ENCODE assay signal across 8 cellular contexts in the genomic region with DNA sequence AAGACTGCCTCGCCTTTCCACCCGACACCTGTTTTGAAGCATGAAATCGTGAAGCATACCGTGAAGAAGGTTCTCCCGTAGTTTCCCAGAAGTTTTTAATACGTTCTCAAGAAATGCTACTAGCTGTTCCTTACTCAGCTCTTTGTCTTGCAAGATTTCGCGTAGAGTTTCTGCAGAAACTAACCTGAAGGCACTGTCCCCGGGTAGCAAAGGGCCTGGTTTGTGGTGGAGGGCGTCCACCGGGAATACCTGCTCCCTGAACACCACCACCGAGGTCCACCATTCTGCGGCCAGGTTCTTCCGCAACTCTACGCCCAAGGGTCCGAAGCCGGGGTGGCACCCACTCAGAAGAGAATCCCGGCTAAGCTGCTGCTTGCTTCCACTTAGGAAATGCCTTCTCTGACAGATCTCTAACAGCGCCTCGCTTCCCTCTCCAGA. TPM values are rescaled to one million over a fixed set of nuclear protein-coding genes. Genes with fewer than 3 reads are reported as not detected.
DNase-seq lines count a peak whose midpoint lies in the region; TF ChIP-seq lines count a peak whose summit lies in the region.

No MANE protein-coding gene starts in this region.

- CTCF ChIA-PET in RWPE1 (lab: Yijun Ruan, JAX): interaction anchor here (0.5 to 1.5 kb wide), 6 partner anchors 26 to 578 kb away, joined by 3 to 6 read pairs (median 4); a partner anchor contains a TSS

- POLR2A ChIA-PET in RWPE1 (lab: Yijun Ruan, JAX; ENCODE audit: low non-redundant PET): interaction anchor here (0.5 to 1.0 kb wide), 3 partner anchors 8 to 195 kb away, joined by 3 to 13 read pairs (median 4); no protein-coding TSS in a partner anchor

- H3K27ac ChIP-seq in RWPE1: peak overlapping the region; percentile 90

- DNase-seq in NCI-H2081 (lab: John Stamatoyannopoulos, UW): peak; percentile 54 to 55
- DNase-seq in NCI-H2081 treated with DMSO at 0.1 percent for 48 hours (lab: John Stamatoyannopoulos, UW): no peak
- DNase-seq in RWPE1 (ENCODE audit: low spot score): no peak
- no peak for DNase-seq in fibroblast of mammary gland (ENCODE audit: low read depth)
- peak; percentile 29 for DNase-seq in renal cortical epithelial cell (ENCODE audit: low read depth)
- DNase-seq in GM10266 (ENCODE audit: extremely low spot score): no peak
- no peak for DNase-seq in activated CD4-positive, CD25-positive, alpha-beta regulatory T cell treated with anti-CD3 and anti-CD28 coated beads, Interleukin-2, amount 50 U/mL, for 72 hours
- no peak for DNase-seq in NCI-H1048 (lab: John Stamatoyannopoulos, UW)

- no peak for TF ChIP-seq CTCF in RWPE1 (conservative IDR thresholded peaks at IDR 0.05; ENCODE audit: low read depth)
- TF ChIP-seq CTCF in fibroblast of mammary gland (conservative IDR thresholded peaks at IDR 0.05; ENCODE audit: control insufficient read depth, insufficient read depth, low read depth, low read length): no peak
- no peak for TF ChIP-seq CTCF in GM10266 (IDR thresholded peaks at IDR 0.05; ENCODE audit: control insufficient read depth, insufficient read depth, low read depth, missing control alignments)

- peak overlapping the region; percentile 85 for H3K4me3 ChIP-seq in fibroblast of mammary gland (ENCODE audit: control insufficient read depth, low read depth, low read length)

RNA-seq across cellular contexts. Expression of a gene that starts 0.5 kb away (rescaled TPM):
- total RNA-seq in renal cortical epithelial cell: 4.5 and 11.4 TPM in 2 replicates

RNA-seq across cellular contexts. Expression of a gene that starts 9.7 kb away (rescaled TPM):
- total RNA-seq in renal cortical epithelial cell: 235 and 745 TPM in 2 replicates

RNA-seq across cellular contexts. Expression of a gene that starts 10.4 kb away (rescaled TPM):
- 10.6 and 39.6 TPM in 2 replicates for total RNA-seq in renal cortical epithelial cell

RNA-seq across cellular contexts. Expression of a gene that starts 47.5 kb away (rescaled TPM):
- 0.20 TPM in 1 of 2 replicates, not detected in the other for total RNA-seq in renal cortical epithelial cell

Comparison
In these comparisons a context has a peak if more than half of its experiments do, and no peak if none do; other contexts are left out.
1. DNase-seq: peak in NCI-H2081 (2 of 2) and renal cortical epithelial cell (single experiment); none in NCI-H2081 treated with DMSO at 0.1 percent for 48 hours (single experiment), RWPE1 (single experiment), fibroblast of mammary gland (single experiment), GM10266 (single experiment), activated CD4-positive, CD25-positive, alpha-beta regulatory T cell treated with anti-CD3 and anti-CD28 coated beads, Interleukin-2, amount 50 U/mL, for 72 hours (single experiment) and NCI-H1048 (single experiment).